In the genomic region with DNA sequence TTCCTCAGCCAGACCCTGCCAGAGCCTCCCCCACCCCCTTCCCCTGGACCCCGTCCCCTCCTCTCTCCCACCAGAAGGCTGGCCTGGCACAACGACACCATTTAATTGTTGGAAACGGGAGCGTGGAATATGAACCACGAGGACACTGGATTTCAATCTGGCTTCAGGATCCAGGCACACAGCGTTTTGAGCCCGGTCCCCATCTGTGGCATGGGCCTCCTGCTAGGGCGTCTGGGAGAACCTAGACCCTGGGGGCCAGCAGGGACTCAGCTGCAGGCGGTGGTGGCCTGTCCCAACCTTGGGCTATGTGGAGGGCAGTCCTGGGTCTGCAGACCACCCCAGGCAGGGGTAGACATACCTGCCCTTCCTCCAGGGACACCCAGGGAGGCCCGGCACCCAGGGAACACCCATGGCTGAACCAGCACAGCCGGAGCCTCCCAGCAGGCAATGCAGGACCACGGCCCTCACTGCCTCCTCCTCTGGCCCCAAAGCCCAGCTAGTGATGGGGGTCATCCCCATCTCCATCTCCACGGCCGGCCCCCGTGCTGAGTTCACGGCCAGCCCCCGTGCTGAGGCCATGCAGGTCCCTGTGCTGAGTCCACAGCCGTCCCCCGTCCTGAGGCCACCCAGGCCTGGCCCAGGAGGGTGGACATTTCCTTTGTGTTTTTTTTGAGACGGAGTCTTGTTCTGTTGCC, we compare ENCODE assay signal across 18 cellular contexts. TPM values are rescaled to one million over a fixed set of nuclear protein-coding genes. Genes with fewer than 3 reads are reported as not detected.
A peak's percentile ranks its signal among the peaks of the same experiment; 100 is the strongest.
DNase-seq lines count a peak whose midpoint lies in the region; ATAC-seq and TF ChIP-seq lines count a peak whose summit lies in the region.
"Had no signal": no experiment of that assay in that cellular context is flagged by ENCODE, and none has a peak within 500 bp of the region (broad histone marks: within the 10 kb centered on the region; RNA-seq: fewer than 3 reads in every experiment).

No MANE protein-coding gene starts in this region.

- H3K27me3 Mint-ChIP-seq in CD4-positive, CD25-positive, alpha-beta regulatory T cell, result no peaks in the 10 kb centered on the region
- no peaks in the 10 kb centered on the region for H3K27me3 Mint-ChIP-seq in naive thymus-derived CD4-positive, alpha-beta T cell

- no peaks in the 10 kb centered on the region for H3K36me3 Mint-ChIP-seq in CD4-positive, CD25-positive, alpha-beta regulatory T cell
- H3K36me3 Mint-ChIP-seq in naive thymus-derived CD4-positive, alpha-beta T cell, result no peaks in the 10 kb centered on the region
- H3K36me3 Mint-ChIP-seq: immature natural killer cell had no signal

- no peak overlapping the region for H3K4me3 ChIP-seq in A673 (ENCODE audit: low read depth, low read length, poor library complexity, severe bottlenecking)
- H3K4me3 ChIP-seq in CD4-positive, CD25-positive, alpha-beta regulatory T cell (ENCODE audit: low read depth, low read length), result no peak overlapping the region
- peak overlapping the region; percentile 36 for H3K4me3 ChIP-seq in naive thymus-derived CD4-positive, alpha-beta T cell (ENCODE audit: low read length)
- H3K4me3 ChIP-seq: cardiac muscle cell, left lung, thyroid gland had no signal

- H3K36me3 ChIP-seq in A673 (ENCODE audit: insufficient read depth, low read length, poor library complexity, severe bottlenecking), result no peaks in the 10 kb centered on the region
- no peaks in the 10 kb centered on the region for H3K36me3 ChIP-seq in CD4-positive, CD25-positive, alpha-beta regulatory T cell (ENCODE audit: control insufficient read depth, insufficient read depth, low read length)
- H3K36me3 ChIP-seq in naive thymus-derived CD4-positive, alpha-beta T cell (ENCODE audit: control insufficient read depth in 2 of 3, insufficient read depth in 3 of 3, low read length in 3 of 3), result no peaks in the 10 kb centered on the region
- H3K36me3 ChIP-seq: ascending aorta, cardiac muscle cell, left lung, thyroid gland had no signal

- no peak overlapping the region for H3K27ac Mint-ChIP-seq in CD4-positive, CD25-positive, alpha-beta regulatory T cell
- H3K27ac Mint-ChIP-seq in naive thymus-derived CD4-positive, alpha-beta T cell, result peak overlapping the region in 3 of 9 donors; percentile 74 to 85 (median 79)
- H3K27ac Mint-ChIP-seq: activated T-helper 1 cell treated with anti-CD3 and anti-CD28 coated beads, Interleukin-12 subunit alpha, Interleukin-12 subunit beta, Interleukin-2, Interleukin-4 antibody, amounts not matched to agents 30 ng/mL and 10 ng/mL and 1 ng/mL, durations not matched to agents 14 hours and 24 hours and 36 hours; dendritic cell treated with granulocyte-macrophage colony-stimulating factor and Interleukin-4, amounts not matched to agents 40 ng/mL and 50 ng/mL, for 4 days; immature natural killer cell had no signal

- intact Hi-C loops in A673 (cut with micrococcal nuclease; ENCODE audit: unreplicated experiment), result no loop called here
- intact Hi-C loops in naive thymus-derived CD4-positive, alpha-beta T cell (cut with micrococcal nuclease), result loop anchor here in 1 of 2 donors (1.0 kb wide), 1 partner anchor 11 kb away; no protein-coding TSS in a partner anchor
- intact Hi-C loops in left colon (cut with DNase I, micrococcal nuclease), result no loop called here

- no peaks in the 10 kb centered on the region for H3K27me3 ChIP-seq in A673 (replicated peaks; ENCODE audit: insufficient read depth, low read depth, low read length, poor library complexity)
- H3K27me3 ChIP-seq in CD4-positive, CD25-positive, alpha-beta regulatory T cell (ENCODE audit: control insufficient read depth, insufficient read depth, low read length), result no peaks in the 10 kb centered on the region
- no peaks in the 10 kb centered on the region for H3K27me3 ChIP-seq in naive thymus-derived CD4-positive, alpha-beta T cell (ENCODE audit: control insufficient read depth in 2 of 2, insufficient read depth in 2 of 2, low read length in 2 of 2)
- H3K27me3 ChIP-seq: ascending aorta, cardiac muscle cell, thyroid gland had no signal

- H3K4me3 Mint-ChIP-seq in CD4-positive, CD25-positive, alpha-beta regulatory T cell, result peak overlapping the region in 1 of 4 donors; percentile 16
- peak overlapping the region in 6 of 10 donors; percentile 62 to 83 (median 78) for H3K4me3 Mint-ChIP-seq in naive thymus-derived CD4-positive, alpha-beta T cell
- H3K4me3 Mint-ChIP-seq: activated T-helper 1 cell treated with anti-CD3 and anti-CD28 coated beads, Interleukin-12 subunit alpha, Interleukin-12 subunit beta, Interleukin-2, Interleukin-4 antibody, amounts not matched to agents 30 ng/mL and 10 ng/mL and 1 ng/mL, durations not matched to agents 14 hours and 24 hours and 36 hours; dendritic cell treated with granulocyte-macrophage colony-stimulating factor and Interleukin-4, amounts not matched to agents 40 ng/mL and 50 ng/mL, for 4 days had no signal

- peaks cover 0 to 22% (median 6%) of the 10 kb centered on the region in 4 donors for H3K4me1 Mint-ChIP-seq in CD4-positive, CD25-positive, alpha-beta regulatory T cell
- H3K4me1 Mint-ChIP-seq in naive thymus-derived CD4-positive, alpha-beta T cell, result peaks cover 4 to 20% (median 6%) of the 10 kb centered on the region in 7 donors

- POLR2A ChIA-PET in A673 (lab: Charles Lee; ENCODE audit: low non-redundant PET), result no interaction called here
- POLR2A ChIA-PET in naive thymus-derived CD4-positive, alpha-beta T cell (lab: Charles Lee), result interaction anchor here (2.5 kb wide), 1 partner anchor 10 kb away, joined by 8 read pairs; no protein-coding TSS in a partner anchor

- H3K27ac ChIP-seq in A673 (ENCODE audit: low read depth, low read length, poor library complexity, severe bottlenecking) (peak overlapping the region; percentile 22), angular gyrus (ENCODE audit: low read depth, low read length) (peak overlapping the region; percentile 68)
- peak overlapping the region; percentile 8 for H3K27ac ChIP-seq in CD4-positive, CD25-positive, alpha-beta regulatory T cell (ENCODE audit: insufficient read depth, low read length, poor library complexity, severe bottlenecking)
- no peak overlapping the region for H3K27ac ChIP-seq in naive thymus-derived CD4-positive, alpha-beta T cell (ENCODE audit: low read depth, low read length)
- H3K27ac ChIP-seq: ascending aorta, cardiac muscle cell, left lung, thyroid gland, VCaP had no signal

- no peak for TF ChIP-seq CTCF in A673 (conservative IDR thresholded peaks at IDR 0.05; ENCODE audit: low read depth, low read length)

- no peaks in the 10 kb centered on the region for H3K9me3 ChIP-seq in A673 (ENCODE audit: low read depth, low read length, poor library complexity, severe bottlenecking)
- H3K9me3 ChIP-seq in CD4-positive, CD25-positive, alpha-beta regulatory T cell (ENCODE audit: control insufficient read depth in 2 of 2, low read length in 2 of 2), result no peaks in the 10 kb centered on the region
- H3K9me3 ChIP-seq in naive thymus-derived CD4-positive, alpha-beta T cell (ENCODE audit: control insufficient read depth in 2 of 3, low read length in 3 of 3), result no peaks in the 10 kb centered on the region
- H3K9me3 ChIP-seq: ascending aorta, left lung, thyroid gland had no signal

- DNase-seq in A673 (ENCODE audit: low spot score), result no peak
- no peak for DNase-seq in CD4-positive, CD25-positive, alpha-beta regulatory T cell
- DNase-seq in naive thymus-derived CD4-positive, alpha-beta T cell, result no peak
- DNase-seq in activated CD4-positive, CD25-positive, alpha-beta regulatory T cell treated with anti-CD3 and anti-CD28 coated beads, Interleukin-2, amount 50 U/mL, for 72 hours, result no peak
- DNase-seq in left colon, result no peak
- DNase-seq: GOT3, NCI-H146, NCI-H446 treated with DMSO at 0.1 percent for 48 hours, thyroid gland had no signal

- CTCF ChIA-PET in A673 (lab: Charles Lee), result no interaction called here
- CTCF ChIA-PET in naive thymus-derived CD4-positive, alpha-beta T cell (lab: Charles Lee), result no interaction called here

- H3K4me1 ChIP-seq in A673 (ENCODE audit: insufficient read depth, low read length, poor library complexity, severe bottlenecking), result peaks cover 45% of the 10 kb centered on the region
- H3K4me1 ChIP-seq in CD4-positive, CD25-positive, alpha-beta regulatory T cell (ENCODE audit: control insufficient read depth, insufficient read depth, low read length, poor library complexity, severe bottlenecking), result peaks cover 17% of the 10 kb centered on the region
- H3K4me1 ChIP-seq in naive thymus-derived CD4-positive, alpha-beta T cell (ENCODE audit: control insufficient read depth in 2 of 2, insufficient read depth in 2 of 2, low read length in 2 of 2), result peaks cover 11 to 21% of the 10 kb centered on the region in 2 donors
- H3K4me1 ChIP-seq: thyroid gland had no signal

- no TSS peak for BruUV-seq in A673 (replicated peaks; lab: Mats Ljungman, UMichigan)

- no peak for ATAC-seq in CD4-positive, CD25-positive, alpha-beta regulatory T cell (ENCODE audit: low read depth in 2 of 2)
- ATAC-seq in naive thymus-derived CD4-positive, alpha-beta T cell, result no peak
- ATAC-seq in HG02571 (IDR thresholded peaks at IDR 0.05; ENCODE audit: unreplicated experiment) (no peak), left colon (no peak)
- ATAC-seq: left lung had no signal

- no peaks in the 10 kb centered on the region for H3K9me3 Mint-ChIP-seq in CD4-positive, CD25-positive, alpha-beta regulatory T cell
- H3K9me3 Mint-ChIP-seq in naive thymus-derived CD4-positive, alpha-beta T cell, result no peaks in the 10 kb centered on the region
- H3K9me3 Mint-ChIP-seq: activated T-helper 1 cell treated with anti-CD3 and anti-CD28 coated beads, Interleukin-12 subunit alpha, Interleukin-12 subunit beta, Interleukin-2, Interleukin-4 antibody, amounts not matched to agents 30 ng/mL and 10 ng/mL and 1 ng/mL, durations not matched to agents 14 hours and 24 hours and 36 hours; dendritic cell treated with granulocyte-macrophage colony-stimulating factor and Interleukin-4, amounts not matched to agents 40 ng/mL and 50 ng/mL, for 4 days; immature natural killer cell had no signal

RNA-seq across cellular contexts. Expression of gene UBAC1, which starts 18.4 kb away (rescaled TPM):
- total RNA-seq in A673 (2021), result 58.2 and 63.8 TPM in 2 replicates
- total RNA-seq in CD4-positive, CD25-positive, alpha-beta regulatory T cell, result 23.8 TPM
- 10 to 100 TPM; 17.8 to 27.7 (median 23.4) TPM for polyA plus RNA-seq in CD4-positive, CD25-positive, alpha-beta regulatory T cell
- total RNA-seq in naive thymus-derived CD4-positive, alpha-beta T cell, result 10 to 100 TPM; 28.6 to 36.1 (median 32.2) TPM
- 10 to 100 TPM; 19.6 to 24.8 TPM for polyA plus RNA-seq in naive thymus-derived CD4-positive, alpha-beta T cell
- total RNA-seq in left colon, result 10 to 100 TPM; 63.0 to 64.8 TPM
